ENCODE assay signal across 8 cellular contexts in the genomic region with DNA sequence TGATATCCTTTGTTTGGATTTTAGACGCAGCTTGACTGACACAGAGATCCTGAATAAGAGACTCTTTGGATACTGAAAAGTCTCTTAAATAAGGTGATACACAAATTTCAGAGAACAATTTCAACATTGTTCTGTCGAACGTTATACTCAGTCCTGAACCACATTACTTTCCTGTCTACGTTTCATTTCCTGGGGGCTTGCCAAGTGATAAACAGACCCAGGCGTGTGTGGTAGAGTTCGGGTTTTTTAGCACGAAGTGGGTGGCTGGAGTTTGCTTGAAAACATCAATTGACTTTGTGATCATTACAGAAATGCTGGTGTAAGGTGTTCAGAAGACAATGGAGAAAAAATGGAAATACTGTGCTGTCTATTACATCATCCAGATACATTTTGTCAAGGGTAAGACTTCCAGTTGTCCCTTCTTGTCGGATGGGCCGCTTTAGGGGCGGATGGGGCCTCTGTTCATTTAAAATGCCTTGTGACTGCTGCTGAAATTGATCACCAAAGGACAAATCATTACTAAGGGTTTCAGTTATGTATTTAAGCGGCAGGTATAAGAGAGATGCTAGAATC. TPM values are rescaled to one million over a fixed set of nuclear protein-coding genes. Genes with fewer than 3 reads are reported as not detected.
DNase-seq lines count a peak whose midpoint lies in the region; ATAC-seq and TF ChIP-seq lines count a peak whose summit lies in the region.
"Had no signal": no experiment of that assay in that cellular context is flagged by ENCODE, and none has a peak within 500 bp of the region (broad histone marks: within the 10 kb centered on the region; RNA-seq: fewer than 3 reads in every experiment).

CD96 (plus strand) TSS at position 287 of the 573 bp plus-strand sequence; CDS start at position 339, 52 bp downstream.

- no peak for TF ChIP-seq CTCF in RWPE1 (conservative IDR thresholded peaks at IDR 0.05; ENCODE audit: low read depth)

- no peaks in the 10 kb centered on the region for H3K36me3 ChIP-seq in aorta (ENCODE audit: control insufficient read depth in 1 of 2, insufficient read depth in 2 of 2, low read length in 1 of 2)

- H3K4me3 ChIP-seq in skin epidermis: peak within 1 kb of the TSS in 6 of 7 experiments; percentile 4 to 30 (median 19)
- H3K4me3 ChIP-seq in aorta (ENCODE audit: low read length in 2 of 2): no peak within 1 kb of the TSS

- POLR2A ChIA-PET in RWPE1 (lab: Yijun Ruan, JAX; ENCODE audit: low non-redundant PET): no interaction called here

- CTCF ChIA-PET in RWPE1 (lab: Yijun Ruan, JAX): no interaction called here

- H3K4me1 ChIP-seq in aorta (ENCODE audit: control insufficient read depth in 1 of 2, insufficient read depth in 2 of 2, low read length in 2 of 2): no peaks in the 10 kb centered on the region

- peak within 1 kb of the TSS in 11 of 21 experiments; percentile 20 to 88 (median 67) for H3K27ac ChIP-seq in skin epidermis
- H3K27ac ChIP-seq in aorta (ENCODE audit: low read depth in 1 of 2, low read length in 2 of 2): no peak within 1 kb of the TSS
- no peak within 1 kb of the TSS for H3K27ac ChIP-seq in RWPE1
- H3K27ac ChIP-seq: VCaP had no signal

- intact Hi-C loops in aorta (cut with DNase I): no loop called here

- H3K27me3 ChIP-seq in aorta (ENCODE audit: control insufficient read depth in 1 of 2, insufficient read depth in 2 of 2, low read length in 1 of 2): peaks cover 0 to 2% of the 10 kb centered on the region in 2 donors

- 37 to 38% methylated on average over 11 of the region's 11 CpGs for WGBS in aorta, 2 donors

- peak; percentile 41 for ATAC-seq in GM21447 (IDR thresholded peaks at IDR 0.05; ENCODE audit: unreplicated experiment)
- no peak for ATAC-seq in aorta (ENCODE audit: low FRiP score)

- DNase-seq in NK-92 (lab: John Stamatoyannopoulos, UW; ENCODE audit: unreplicated experiment) (peak; percentile 10), aorta (no peak), RWPE1 (ENCODE audit: low spot score) (no peak), DMS53 (lab: John Stamatoyannopoulos, UW) (no peak)
- peak; percentile 84 for DNase-seq in activated effector memory CD4-positive, alpha-beta T cell treated with anti-CD3 and anti-CD28 coated beads, Interleukin-2, amount 50 U/mL, for 16 hours

- no peaks in the 10 kb centered on the region for H3K9me3 ChIP-seq in aorta (ENCODE audit: control insufficient read depth, low read length)

RNA-seq across cellular contexts. Expression of gene CD96, which starts in this region (rescaled TPM):
- total RNA-seq in aorta: 1 to 10 TPM; 1.8 to 4.8 TPM
- 1 to 10 TPM in 1 of 2 donors, under 1 TPM in 1; 0.10 to 1.6 TPM for polyA plus RNA-seq in aorta

Comparison
In these comparisons a context has a peak if more than half of its experiments do, and no peak if none do; other contexts are left out.
1. DNase-seq: peak in NK-92 (single experiment) and activated effector memory CD4-positive, alpha-beta T cell treated with anti-CD3 and anti-CD28 coated beads, Interleukin-2, amount 50 U/mL, for 16 hours (single experiment); none in aorta (0 of 2), RWPE1 (single experiment) and DMS53 (single experiment).
2. H3K27ac ChIP-seq: peak in skin epidermis (11 of 21); none in aorta (0 of 2) and RWPE1 (single experiment).
3. H3K4me3 ChIP-seq: peak in skin epidermis (6 of 7); none in aorta (0 of 2).